In the genomic region with DNA sequence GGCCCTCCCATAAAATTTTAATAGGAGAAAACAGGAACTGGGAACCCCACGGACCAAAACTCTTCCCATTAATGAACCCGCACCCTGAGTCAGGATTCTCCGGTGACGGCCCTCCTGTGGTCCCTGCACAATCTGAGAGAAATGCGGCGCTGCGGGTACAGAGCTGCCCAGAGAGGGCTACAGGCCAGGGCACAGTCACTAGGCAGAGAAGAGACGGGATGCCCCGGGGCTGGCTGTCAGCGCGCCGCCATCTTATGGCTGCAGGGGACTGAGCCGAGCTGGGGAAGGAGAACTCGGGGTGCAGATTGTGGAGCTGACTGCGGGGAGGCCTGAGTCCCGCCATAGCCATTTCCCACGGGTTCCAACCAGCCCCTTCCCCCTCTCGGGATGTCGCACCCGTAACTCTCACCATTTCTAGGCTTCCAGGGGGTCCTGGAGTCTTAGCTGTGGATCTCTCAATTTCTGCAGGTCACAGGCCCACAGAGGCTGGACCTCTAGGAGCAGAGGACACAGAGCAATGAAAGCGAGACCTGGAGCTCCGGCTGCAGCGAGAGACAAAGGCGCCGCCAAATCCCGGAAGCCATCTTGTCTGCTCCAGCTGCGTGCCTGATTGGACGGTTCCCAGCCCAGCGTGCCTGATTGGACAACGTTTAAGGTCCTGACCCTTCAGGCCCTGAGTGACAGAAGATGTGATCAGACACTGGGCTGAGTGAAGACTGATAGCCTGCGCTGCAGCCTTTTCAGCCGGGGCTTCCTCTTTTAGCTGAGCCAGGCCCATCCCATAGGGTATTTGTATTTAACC, we compare ENCODE assay signal across 8 cellular contexts. TPM values are rescaled to one million over a fixed set of nuclear protein-coding genes. Genes with fewer than 3 reads are reported as not detected.
DNase-seq lines count a peak whose midpoint lies in the region; TF ChIP-seq lines count a peak whose summit lies in the region.

Gene ZNF675, minus strand, starts transcription at position 591 of the 802 bp plus-strand sequence. Its CDS starts 179 bp downstream, at position 412.

- 1% methylated on average over 26 to 32 of the region's 32 CpGs for WGBS in GM23248 (ENCODE audit: low coverage in 1 of 2, low lambda C conversion rate in 2 of 2, missing lambda C conversion rate in 2 of 2), 2 experiments
- whole genome bisulfite sequencing in stomach, 5 donors, result 0 to 4% (median 1%) methylated on average over 10 to 32 of the region's 32 CpGs

- H3K9me2 ChIP-seq in GM23248 (ENCODE audit: insufficient read depth), result no peaks in the 10 kb centered on the region
- H3K9me2 ChIP-seq in neural cell (ENCODE audit: insufficient read depth, low read length), result no peaks in the 10 kb centered on the region

- peaks cover 7% of the 10 kb centered on the region for H3K4me1 ChIP-seq in GM23248 (ENCODE audit: insufficient read depth)
- H3K4me1 ChIP-seq in stomach, result peaks cover 3 to 16% (median 13%) of the 10 kb centered on the region in 4 donors

- intact Hi-C loops in stomach (cut with DNase I; ENCODE audit: low total_unique reads), result no loop called here

- H3K36me3 ChIP-seq in GM23248 (ENCODE audit: low read depth) (no peaks in the 10 kb centered on the region), neural cell (ENCODE audit: insufficient read depth, low read length) (no peaks in the 10 kb centered on the region), stomach (peaks cover 0 to 10% (median 8%) of the 10 kb centered on the region in 4 donors)

- TF ChIP-seq EP300 in neural cell (conservative IDR thresholded peaks at IDR 0.05; ENCODE audit: poor library complexity, severe bottlenecking), result peak; percentile 38
- no peak for TF ChIP-seq EP300 in stomach (IDR thresholded peaks at IDR 0.05)

- H2AFZ ChIP-seq in GM23248 (peak within 1 kb of the TSS; percentile 97), neural cell (ENCODE audit: low read depth, low read length) (peak within 1 kb of the TSS; percentile 85)

- H3K27ac ChIP-seq in GM23248 (peak within 1 kb of the TSS; percentile 94), neural cell (ENCODE audit: low read length) (peak within 1 kb of the TSS; percentile 98), stomach (peak within 1 kb of the TSS; percentile 85 to 96 (median 91))

- no peak for TF ChIP-seq RAD21 in neural cell (conservative IDR thresholded peaks at IDR 0.05)

- H3K9me3 ChIP-seq in GM23248 (ENCODE audit: low read depth) (no peaks in the 10 kb centered on the region), neural cell (ENCODE audit: low read length) (no peaks in the 10 kb centered on the region), stomach (no peaks in the 10 kb centered on the region)

- H3K9ac ChIP-seq in GM23248, result peak within 1 kb of the TSS; percentile 97
- peak within 1 kb of the TSS; percentile 96 for H3K9ac ChIP-seq in neural cell (ENCODE audit: low read length)

- in situ Hi-C loops in GM23248 (cut with MboI), result no loop called here

- TF ChIP-seq POLR2A in Raji (IDR thresholded peaks at IDR 0.05; ENCODE audit: insufficient read depth, low read depth, low read length) (peak; percentile 80), stomach (IDR thresholded peaks at IDR 0.05) (no peak)

- H3K4me3 ChIP-seq in GM23248 (peak within 1 kb of the TSS; percentile 95), neural cell (ENCODE audit: low read length) (peak within 1 kb of the TSS; percentile 93), stomach (peak within 1 kb of the TSS; percentile 70 to 95 (median 82))

- H4K20me1 ChIP-seq in GM23248 (ENCODE audit: insufficient read depth) (no peaks in the 10 kb centered on the region), neural cell (ENCODE audit: insufficient read depth) (no peaks in the 10 kb centered on the region)

- TF ChIP-seq CTCF in neural cell (IDR thresholded peaks at IDR 0.05; ENCODE audit: poor library complexity, severe bottlenecking) (peak; percentile 38), stomach (IDR thresholded peaks at IDR 0.05) (peak in 1 of 7 experiments; percentile 5)

- DNase-seq in Daoy (ENCODE audit: low read depth) (peak; percentile 96), GM23248 (peak; percentile 95), Kasumi-1 (lab: John Stamatoyannopoulos, UW) (peak; percentile 92 to 93), fibroblast of the conjunctiva (ENCODE audit: low read depth) (peak; percentile 87), stomach (peak; percentile 93)
- DNase-seq in activated effector memory CD4-positive, alpha-beta T cell treated with Interleukin-2 at 50 U/mL for 16 hours, result peak; percentile 82

- H3K79me2 ChIP-seq in GM23248 (ENCODE audit: insufficient read depth) (peaks cover 42% of the 10 kb centered on the region), neural cell (replicated peaks; ENCODE audit: insufficient read depth, low read length) (peaks cover 41% of the 10 kb centered on the region)

- no peaks in the 10 kb centered on the region for H3K27me3 ChIP-seq in GM23248 (replicated peaks; ENCODE audit: insufficient read depth)
- no peaks in the 10 kb centered on the region for H3K27me3 ChIP-seq in neural cell (ENCODE audit: insufficient read depth, low read depth, low read length)
- no peaks in the 10 kb centered on the region for H3K27me3 ChIP-seq in stomach

- H3F3A ChIP-seq in GM23248 (ENCODE audit: insufficient read depth) (peaks cover 15% of the 10 kb centered on the region), neural cell (ENCODE audit: insufficient read depth, low read length, poor library complexity, severe bottlenecking) (no peaks in the 10 kb centered on the region)

- H3K4me2 ChIP-seq in GM23248 (ENCODE audit: unreplicated experiment), result peak within 1 kb of the TSS; percentile 68
- H3K4me2 ChIP-seq in neural cell (ENCODE audit: low read length), result peak within 1 kb of the TSS; percentile 78

TF ChIP-seq in neural cell, 6 proteins besides CTCF, POLR2A, EP300 and RAD21:
- TF ChIP-seq POLR2AphosphoS5 (IDR thresholded peaks at IDR 0.05) (peak; percentile 92), SMC3 (conservative IDR thresholded peaks at IDR 0.05; ENCODE audit: poor library complexity) (peak; percentile 35), MXI1 (conservative IDR thresholded peaks at IDR 0.05; ENCODE audit: poor library complexity, severe bottlenecking) (peak; percentile 81), TAF1 (IDR thresholded peaks at IDR 0.05; ENCODE audit: low read depth) (peak; percentile 96), EZH2 (IDR thresholded peaks at IDR 0.05; ENCODE audit: borderline replicate concordance, insufficient read depth, low read length, poor library complexity, severe bottlenecking) (no peak)
- TF ChIP-seq, protein P1, sequence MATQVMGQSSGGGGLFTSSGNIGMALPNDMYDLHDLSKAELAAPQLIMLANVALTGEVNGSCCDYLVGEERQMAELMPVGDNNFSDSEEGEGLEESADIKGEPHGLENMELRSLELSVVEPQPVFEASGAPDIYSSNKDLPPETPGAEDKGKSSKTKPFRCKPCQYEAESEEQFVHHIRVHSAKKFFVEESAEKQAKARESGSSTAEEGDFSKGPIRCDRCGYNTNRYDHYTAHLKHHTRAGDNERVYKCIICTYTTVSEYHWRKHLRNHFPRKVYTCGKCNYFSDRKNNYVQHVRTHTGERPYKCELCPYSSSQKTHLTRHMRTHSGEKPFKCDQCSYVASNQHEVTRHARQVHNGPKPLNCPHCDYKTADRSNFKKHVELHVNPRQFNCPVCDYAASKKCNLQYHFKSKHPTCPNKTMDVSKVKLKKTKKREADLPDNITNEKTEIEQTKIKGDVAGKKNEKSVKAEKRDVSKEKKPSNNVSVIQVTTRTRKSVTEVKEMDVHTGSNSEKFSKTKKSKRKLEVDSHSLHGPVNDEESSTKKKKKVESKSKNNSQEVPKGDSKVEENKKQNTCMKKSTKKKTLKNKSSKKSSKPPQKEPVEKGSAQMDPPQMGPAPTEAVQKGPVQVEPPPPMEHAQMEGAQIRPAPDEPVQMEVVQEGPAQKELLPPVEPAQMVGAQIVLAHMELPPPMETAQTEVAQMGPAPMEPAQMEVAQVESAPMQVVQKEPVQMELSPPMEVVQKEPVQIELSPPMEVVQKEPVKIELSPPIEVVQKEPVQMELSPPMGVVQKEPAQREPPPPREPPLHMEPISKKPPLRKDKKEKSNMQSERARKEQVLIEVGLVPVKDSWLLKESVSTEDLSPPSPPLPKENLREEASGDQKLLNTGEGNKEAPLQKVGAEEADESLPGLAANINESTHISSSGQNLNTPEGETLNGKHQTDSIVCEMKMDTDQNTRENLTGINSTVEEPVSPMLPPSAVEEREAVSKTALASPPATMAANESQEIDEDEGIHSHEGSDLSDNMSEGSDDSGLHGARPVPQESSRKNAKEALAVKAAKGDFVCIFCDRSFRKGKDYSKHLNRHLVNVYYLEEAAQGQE (IDR thresholded peaks at IDR 0.05; ENCODE audit: borderline replicate concordance), result peak; percentile 98

RNA-seq across cellular contexts. Expression of gene ZNF675, which starts in this region (rescaled TPM):
- total RNA-seq in Daoy (2014; rRNA removed; shearing (Covaris generic)), result 15.4 and 19.8 TPM in 2 replicates
- total RNA-seq in GM23248 (2014; rRNA removed; shearing (Covaris generic)), result 10.6 and 13.3 TPM in 2 replicates
- polyA plus RNA-seq in GM23248 (2016; fragmentation: Nextera tagmentation; extraction: Ambion mirVana) (2.5 and 3.5 TPM in 2 replicates), neural cell (36.3 and 50.9 TPM in 2 replicates), stomach (1 to 10 TPM; 3.0 to 5.2 (median 3.4) TPM)
- polyA minus RNA-seq in neural cell, result 74.5 and 83.3 TPM in 2 replicates
- total RNA-seq in stomach, result 10 to 100 TPM in 3 of 5 donors, 1 to 10 TPM in 2; 2.7 to 42.9 (median 11.0) TPM

Comparison
In these comparisons a context has a peak if more than half of its experiments do, and no peak if none do; other contexts are left out.
1. Peak in every context shown above with its lines: DNase-seq, H3K4me3 ChIP-seq and H3K27ac ChIP-seq.